ENCODE assay signal across 8 cellular contexts in the genomic region with DNA sequence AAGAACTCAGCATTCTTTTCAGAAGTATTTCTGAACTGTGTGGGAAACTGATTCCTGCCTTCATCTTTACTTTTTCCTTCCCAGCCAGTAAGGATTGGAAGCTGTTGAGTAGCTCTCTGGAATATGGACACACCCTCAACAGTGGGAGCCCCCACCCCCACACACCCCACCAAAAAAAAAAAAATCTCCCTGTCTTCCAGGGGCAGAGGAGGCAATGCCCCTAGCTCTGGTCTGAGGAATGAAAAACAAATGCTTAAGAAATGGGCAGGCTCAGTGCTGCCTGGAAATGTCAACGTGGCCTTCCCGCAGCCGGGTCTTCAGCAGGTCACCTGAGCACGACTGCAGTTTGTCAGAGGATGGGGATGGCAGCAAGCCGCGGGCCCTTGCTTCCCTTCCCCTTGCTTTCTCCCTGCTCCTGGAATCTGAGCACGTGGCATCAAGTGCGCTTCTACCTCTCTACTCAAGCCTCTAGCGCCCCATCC. TPM values are rescaled to one million over a fixed set of nuclear protein-coding genes. Genes with fewer than 3 reads are reported as not detected.
A peak's percentile ranks its signal among the peaks of the same experiment; 100 is the strongest.
DNase-seq lines count a peak whose midpoint lies in the region; ATAC-seq, FAIRE-seq and TF ChIP-seq lines count a peak whose summit lies in the region.

No MANE protein-coding gene starts in this region.

- no peaks in the 10 kb centered on the region for H3K36me3 Mint-ChIP-seq in naive B cell

- H3K36me3 ChIP-seq in bronchial epithelial cell (ENCODE audit: control insufficient read depth, insufficient read depth, low read length): peaks cover 11% of the 10 kb centered on the region

- DNase-seq in activated CD4-positive, CD25-positive, alpha-beta regulatory T cell (lab: John Stamatoyannopoulos, UW): no peak
- no peak for DNase-seq in bronchial epithelial cell (ENCODE audit: low read depth)
- no peak for DNase-seq in naive B cell
- DNase-seq in cortex of kidney (lab: John Stamatoyannopoulos, UW): no peak
- DNase-seq in HEK293T (ENCODE audit: extremely low spot score): no peak
- no peak for DNase-seq in NOMO-1 (lab: John Stamatoyannopoulos, UW; ENCODE audit: unreplicated experiment in 2 of 2)

- H3K4me3 ChIP-seq in bronchial epithelial cell (ENCODE audit: low read depth, low read length): peak overlapping the region; percentile 60

- H3K27me3 ChIP-seq in bronchial epithelial cell (ENCODE audit: control insufficient read depth, insufficient read depth, low read length): no peaks in the 10 kb centered on the region

- peak overlapping the region; percentile 79 to 92 (median 89) for H3K4me3 Mint-ChIP-seq in naive B cell

- H3K27ac Mint-ChIP-seq in naive B cell: peak overlapping the region in 3 of 6 donors; percentile 69 to 93 (median 76)

- H3K27me3 Mint-ChIP-seq in naive B cell: peaks cover 0 to 10% (median 0%) of the 10 kb centered on the region in 3 donors

- CTCF ChIA-PET in HEK293T (lab: Yijun Ruan, JAX): interaction anchor here (0.6 to 17.5 kb wide), 5 partner anchors 14 to 182 kb away, joined by 3 to 324 read pairs (median 3); partner anchors contain the start of gene RNASEL

- FAIRE-seq in bronchial epithelial cell (lab: Jason Lieb, UNC): no peak

- POLR2A ChIA-PET in HEK293T (lab: Yijun Ruan, JAX): interaction anchor here (0.7 to 4.4 kb wide), 16 partner anchors 9 to 185 kb away, joined by 3 to 64 read pairs (median 3); no protein-coding TSS in a partner anchor

- peak; percentile 2 to 9 for ATAC-seq in activated CD4-positive, CD25-positive, alpha-beta regulatory T cell treated with anti-CD3 and anti-CD28 coated beads, Interleukin-2, amount 50 U/mL, for 24 hours
- ATAC-seq in HG03159 (IDR thresholded peaks at IDR 0.05; ENCODE audit: unreplicated experiment): peak; percentile 5
- ATAC-seq in naive B cell (ENCODE audit: low read depth in 2 of 2): peak; percentile 1

- H3K9me3 Mint-ChIP-seq in naive B cell: no peaks in the 10 kb centered on the region

- peaks cover 21 to 25% (median 23%) of the 10 kb centered on the region in 3 donors for H3K4me1 Mint-ChIP-seq in naive B cell

- no peak for TF ChIP-seq CTCF in bronchial epithelial cell (IDR thresholded peaks at IDR 0.05; ENCODE audit: insufficient read depth, low read length, severe bottlenecking)

TF ChIP-seq in HEK293T, 16 proteins besides CTCF, POLR2A, EP300 and RAD21:
- TF ChIP-seq LEF1 (IDR thresholded peaks at IDR 0.05; ENCODE audit: borderline replicate concordance) (no peak), TARDBP (IDR thresholded peaks at IDR 0.05) (no peak), BHLHE40 (IDR thresholded peaks at IDR 0.05; ENCODE audit: borderline replicate concordance) (no peak), SP1 (IDR thresholded peaks at IDR 0.05) (no peak), CTBP1 (IDR thresholded peaks at IDR 0.05; ENCODE audit: borderline replicate concordance) (no peak), FOXK2 (IDR thresholded peaks at IDR 0.05) (no peak), FOXA1 (IDR thresholded peaks at IDR 0.05) (no peak)
- TF ChIP-seq, protein P1, sequence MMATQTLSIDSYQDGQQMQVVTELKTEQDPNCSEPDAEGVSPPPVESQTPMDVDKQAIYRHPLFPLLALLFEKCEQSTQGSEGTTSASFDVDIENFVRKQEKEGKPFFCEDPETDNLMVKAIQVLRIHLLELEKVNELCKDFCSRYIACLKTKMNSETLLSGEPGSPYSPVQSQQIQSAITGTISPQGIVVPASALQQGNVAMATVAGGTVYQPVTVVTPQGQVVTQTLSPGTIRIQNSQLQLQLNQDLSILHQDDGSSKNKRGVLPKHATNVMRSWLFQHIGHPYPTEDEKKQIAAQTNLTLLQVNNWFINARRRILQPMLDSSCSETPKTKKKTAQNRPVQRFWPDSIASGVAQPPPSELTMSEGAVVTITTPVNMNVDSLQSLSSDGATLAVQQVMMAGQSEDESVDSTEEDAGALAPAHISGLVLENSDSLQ (IDR thresholded peaks at IDR 0.05): no peak

RNA-seq across cellular contexts. Expression of gene RGS16, which starts 0.5 kb away (rescaled TPM):
- 3.5 and 3.7 TPM in 2 replicates for total RNA-seq in bronchial epithelial cell
- polyA plus RNA-seq in naive B cell (ENCODE audit: low read depth in 6 of 6): 1 to 10 TPM in 4 of 6 donors, under 1 TPM in 2; 0.52 to 8.9 (median 1.8) TPM

RNA-seq across cellular contexts. Expression of gene RNASEL, which starts 14.6 kb away (rescaled TPM):
- 3.2 and 7.9 TPM in 2 replicates for total RNA-seq in bronchial epithelial cell
- polyA plus RNA-seq in naive B cell (ENCODE audit: low read depth in 6 of 6): 10 to 100 TPM in 1 of 6 donors, 1 to 10 TPM in 5; 5.0 to 10.1 (median 7.1) TPM
